In the genomic region with DNA sequence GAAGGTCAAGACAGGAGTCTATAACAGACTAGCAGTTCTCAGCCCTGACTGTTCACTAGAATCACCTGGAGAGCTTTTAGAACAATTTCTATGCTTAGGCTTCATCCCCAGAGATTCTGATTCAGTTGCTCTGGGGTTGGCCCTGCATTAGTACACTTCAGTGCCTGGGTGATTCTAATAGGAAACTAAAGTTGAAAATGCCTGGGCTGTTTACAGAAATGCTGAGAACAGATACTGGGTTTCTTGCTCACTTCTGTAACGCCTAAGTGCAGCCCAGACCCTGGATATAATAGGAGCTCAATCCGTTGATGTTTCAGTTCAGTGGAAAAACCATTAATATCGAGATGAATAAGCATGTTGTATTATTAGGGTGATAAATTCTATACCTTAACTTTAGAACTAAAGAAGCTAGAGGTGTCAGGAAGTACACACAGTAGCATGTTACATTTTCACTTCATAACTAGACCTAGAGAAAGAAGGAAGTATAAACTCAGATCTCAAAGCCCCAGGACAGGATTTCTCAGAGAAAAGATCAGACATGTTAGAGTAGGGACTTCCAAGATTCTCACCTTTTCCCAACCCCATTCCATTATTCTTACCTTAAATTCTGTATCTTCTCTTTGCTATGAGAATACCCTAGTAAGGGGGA, we compare ENCODE assay signal across 17 cellular contexts. TPM values are rescaled to one million over a fixed set of nuclear protein-coding genes. Genes with fewer than 3 reads are reported as not detected.
DNase-seq lines count a peak whose midpoint lies in the region; ATAC-seq and TF ChIP-seq lines count a peak whose summit lies in the region.
"Had no signal": no experiment of that assay in that cellular context is flagged by ENCODE, and none has a peak within 500 bp of the region (broad histone marks: within the 10 kb centered on the region; RNA-seq: fewer than 3 reads in every experiment).

No MANE protein-coding gene starts in this region.

- no peak for TF ChIP-seq POLR2A in adrenal gland (IDR thresholded peaks at IDR 0.05)

- no peak for ATAC-seq in CD4-positive, CD25-positive, alpha-beta regulatory T cell (ENCODE audit: low read depth in 2 of 2)
- peak; percentile 64 for ATAC-seq in GM19328 (IDR thresholded peaks at IDR 0.05; ENCODE audit: unreplicated experiment)
- peak; percentile 56 for ATAC-seq in HG02610 (IDR thresholded peaks at IDR 0.05; ENCODE audit: unreplicated experiment)
- peak; percentile 73 for ATAC-seq in HG03442 (IDR thresholded peaks at IDR 0.05; ENCODE audit: unreplicated experiment)
- ATAC-seq: activated T-cell treated with anti-CD3 and anti-CD28 coated beads, Interleukin-2, amount 50 U/mL, for 4 hours; WTC11 had no signal

- H3K36me3 ChIP-seq in CD4-positive, CD25-positive, alpha-beta regulatory T cell (ENCODE audit: control insufficient read depth, insufficient read depth, low read length): peaks cover 3% of the 10 kb centered on the region
- H3K36me3 ChIP-seq in adrenal gland (replicated peaks in 1 of 2): no peaks in the 10 kb centered on the region

- WGBS in adrenal gland, 4 donors: 83 to 89% (median 86%) methylated on average over 3 of the region's 3 CpGs

- H3K27ac ChIP-seq in CD4-positive, CD25-positive, alpha-beta regulatory T cell (ENCODE audit: insufficient read depth, low read length, poor library complexity, severe bottlenecking): no peak overlapping the region
- no peak overlapping the region for H3K27ac ChIP-seq in adrenal gland
- H3K27ac ChIP-seq: GM23248, SK-N-MC had no signal

- no peak for DNase-seq in CD4-positive, CD25-positive, alpha-beta regulatory T cell
- no peak for DNase-seq in activated CD4-positive, alpha-beta T cell treated with anti-CD3 and anti-CD28 coated beads, Interleukin-2, amount 50 U/mL, for 4 hours
- DNase-seq in adrenal gland: no peak
- no peak for DNase-seq in RKO (ENCODE audit: low spot score)
- DNase-seq in G401 (ENCODE audit: low spot score): no peak
- DNase-seq: activated T-cell treated with anti-CD3 and anti-CD28 coated beads, Interleukin-2, amount 50 U/mL, for 4 hours; Caco-2; GM23248; NCI-H2081 treated with DMSO at 0.1 percent for 48 hours had no signal

- H3K4me3 ChIP-seq in CD4-positive, CD25-positive, alpha-beta regulatory T cell (ENCODE audit: low read depth, low read length): no peak overlapping the region
- H3K4me3 ChIP-seq in adrenal gland: no peak overlapping the region
- H3K4me3 ChIP-seq: GM23248, SK-N-MC had no signal

- no peak for TF ChIP-seq CTCF in adrenal gland (IDR thresholded peaks at IDR 0.05)

- H3K4me1 Mint-ChIP-seq in CD4-positive, CD25-positive, alpha-beta regulatory T cell: peaks cover 0 to 8% (median 2%) of the 10 kb centered on the region in 4 donors
- H3K4me1 Mint-ChIP-seq: WTC11 had no signal

- H3K27me3 Mint-ChIP-seq in CD4-positive, CD25-positive, alpha-beta regulatory T cell: no peaks in the 10 kb centered on the region
- H3K27me3 Mint-ChIP-seq: dendritic cell treated with granulocyte-macrophage colony-stimulating factor and Interleukin-4, amounts not matched to agents 40 ng/mL and 50 ng/mL, for 4 days had no signal

- peaks cover 24% of the 10 kb centered on the region for H3K36me3 Mint-ChIP-seq in CD4-positive, CD25-positive, alpha-beta regulatory T cell
- H3K36me3 Mint-ChIP-seq: WTC11 had no signal

- H3K4me3 Mint-ChIP-seq in CD4-positive, CD25-positive, alpha-beta regulatory T cell: no peak overlapping the region
- H3K4me3 Mint-ChIP-seq: activated T-cell treated with anti-CD3 and anti-CD28 coated beads, Interleukin-2, amount 50 U/mL, for 4 hours; dendritic cell treated with granulocyte-macrophage colony-stimulating factor and Interleukin-4, amounts not matched to agents 40 ng/mL and 50 ng/mL, for 4 days; WTC11 had no signal

- intact Hi-C loops in adrenal gland (cut with DNase I): no loop called here

- H3K4me1 ChIP-seq in CD4-positive, CD25-positive, alpha-beta regulatory T cell (ENCODE audit: control insufficient read depth, insufficient read depth, low read length, poor library complexity, severe bottlenecking): no peaks in the 10 kb centered on the region
- H3K4me1 ChIP-seq in adrenal gland (replicated peaks in 1 of 2): no peaks in the 10 kb centered on the region

- H3K9me3 ChIP-seq in CD4-positive, CD25-positive, alpha-beta regulatory T cell (ENCODE audit: control insufficient read depth in 2 of 2, low read length in 2 of 2): no peaks in the 10 kb centered on the region
- H3K9me3 ChIP-seq in adrenal gland (replicated peaks in 1 of 3): no peaks in the 10 kb centered on the region
- H3K9me3 ChIP-seq: Caco-2 had no signal

- peak overlapping the region in 2 of 3 donors; percentile 62 to 76 for H3K27ac Mint-ChIP-seq in CD4-positive, CD25-positive, alpha-beta regulatory T cell
- H3K27ac Mint-ChIP-seq: dendritic cell treated with granulocyte-macrophage colony-stimulating factor and Interleukin-4, amounts not matched to agents 40 ng/mL and 50 ng/mL, for 4 days; WTC11 had no signal

- in situ Hi-C loops in G401 (cut with HindIII; ENCODE audit: low sequenced_read_pairs): no loop called here

- peaks cover 0 to 2% (median 0%) of the 10 kb centered on the region in 7 donors for H3K9me3 Mint-ChIP-seq in CD4-positive, CD25-positive, alpha-beta regulatory T cell
- H3K9me3 Mint-ChIP-seq: activated T-cell treated with anti-CD3 and anti-CD28 coated beads, Interleukin-2, amount 50 U/mL, for 4 hours; dendritic cell treated with granulocyte-macrophage colony-stimulating factor and Interleukin-4, amounts not matched to agents 40 ng/mL and 50 ng/mL, for 4 days had no signal

- H3K27me3 ChIP-seq in CD4-positive, CD25-positive, alpha-beta regulatory T cell (ENCODE audit: control insufficient read depth, insufficient read depth, low read length): no peaks in the 10 kb centered on the region
- no peaks in the 10 kb centered on the region for H3K27me3 ChIP-seq in adrenal gland

RNA-seq across cellular contexts. Expression of a gene that starts 20.4 kb away (rescaled TPM):
- total RNA-seq in CD4-positive, CD25-positive, alpha-beta regulatory T cell: 5.0 TPM
- polyA plus RNA-seq in CD4-positive, CD25-positive, alpha-beta regulatory T cell: 1 to 10 TPM; 4.0 to 9.7 (median 7.0) TPM
- 10 to 100 TPM in 7 of 8 donors, 1 to 10 TPM in 1; 2.4 to 48.6 (median 17.7) TPM for total RNA-seq in adrenal gland
- polyA plus RNA-seq in adrenal gland: 10 to 100 TPM in 1 of 3 donors, 1 to 10 TPM in 2; 6.2 to 11.4 (median 7.4) TPM
- total RNA-seq in G401 (2014; rRNA removed; shearing (Covaris generic)): not detected in 2 replicates
- total RNA-seq: GM23248 had no signal
- polyA plus RNA-seq: GM23248 had no signal

RNA-seq across cellular contexts. Expression of a gene that starts 29.6 kb away (rescaled TPM):
- 7.9 TPM for total RNA-seq in CD4-positive, CD25-positive, alpha-beta regulatory T cell
- polyA plus RNA-seq in CD4-positive, CD25-positive, alpha-beta regulatory T cell: 1 to 10 TPM; 1.7 to 8.2 (median 3.7) TPM
- total RNA-seq in adrenal gland: not detected
- under 1 TPM in 1 of 3 donors, not detected in 2; 0.07 TPM for polyA plus RNA-seq in adrenal gland
- total RNA-seq in G401 (2014; rRNA removed; shearing (Covaris generic)): not detected in 2 replicates
- total RNA-seq: A673; activated T-cell treated with anti-CD3 and anti-CD28 coated beads, Interleukin-2, amount 50 U/mL, for 4 hours; GM23248; pulmonary artery endothelial cell; WTC11 had no signal
- polyA plus RNA-seq: GM23248 had no signal

RNA-seq across cellular contexts. Expression of a gene that starts 54.2 kb away (rescaled TPM):
- total RNA-seq in CD4-positive, CD25-positive, alpha-beta regulatory T cell: 9.0 TPM
- 10 to 100 TPM; 15.0 to 19.5 (median 16.1) TPM for polyA plus RNA-seq in CD4-positive, CD25-positive, alpha-beta regulatory T cell
- total RNA-seq in adrenal gland: 10 to 100 TPM in 7 of 8 donors, 1 to 10 TPM in 1; 9.5 to 45.3 (median 16.7) TPM
- 10 to 100 TPM; 16.3 to 42.4 (median 19.6) TPM for polyA plus RNA-seq in adrenal gland
- 18.0 and 21.0 TPM in 2 replicates for total RNA-seq in G401 (2014; rRNA removed; shearing (Covaris generic))

Comparison
In these comparisons a context has a peak if more than half of its experiments do, and no peak if none do; other contexts are left out.
1. ATAC-seq: peak in GM19328 (single experiment), HG02610 (single experiment) and HG03442 (single experiment); none in CD4-positive, CD25-positive, alpha-beta regulatory T cell (0 of 2).